In the genomic region with DNA sequence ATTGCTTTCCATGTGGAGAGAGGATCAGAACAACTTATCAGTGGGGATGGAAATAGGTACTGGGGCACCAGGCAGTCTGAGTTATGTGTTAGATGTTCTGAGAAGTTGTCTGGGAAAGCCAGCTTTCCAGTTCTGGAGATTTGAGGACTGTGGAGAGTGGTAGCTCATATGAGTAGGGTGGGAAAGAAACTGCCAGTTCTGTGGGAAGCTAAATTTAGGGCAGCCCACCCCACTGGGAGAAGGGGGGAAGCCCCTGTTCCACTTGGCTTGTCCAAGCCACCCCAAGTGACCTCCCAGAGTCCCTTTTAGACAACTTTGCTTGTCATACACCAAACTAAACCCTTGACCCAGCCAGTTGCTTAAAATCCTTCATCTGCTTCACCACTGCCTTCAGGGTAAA, we compare ENCODE assay signal across 16 cellular contexts.
DNase-seq lines count a peak whose midpoint lies in the region; ATAC-seq and TF ChIP-seq lines count a peak whose summit lies in the region.
"Had no signal": no experiment of that assay in that cellular context is flagged by ENCODE, and none has a peak within 500 bp of the region (broad histone marks: within the 10 kb centered on the region; RNA-seq: fewer than 3 reads in every experiment).

No MANE protein-coding gene starts in this region.

- TF ChIP-seq RAD21 in liver (IDR thresholded peaks at IDR 0.05) = no peak

- H3K9me3 ChIP-seq in liver (ENCODE audit: control insufficient read depth in 4 of 4, low read length in 3 of 4) (no peaks in the 10 kb centered on the region), right lobe of liver (no peaks in the 10 kb centered on the region), prostate gland (no peaks in the 10 kb centered on the region), aorta (ENCODE audit: control insufficient read depth, low read length) (no peaks in the 10 kb centered on the region), BE2C (no peaks in the 10 kb centered on the region)
- H3K9me3 ChIP-seq: ovary had no signal

- no peak overlapping the region for H3K9ac ChIP-seq in liver (ENCODE audit: low read depth in 1 of 2, low read length in 2 of 2)

- TF ChIP-seq POLR2A in right lobe of liver (IDR thresholded peaks at IDR 0.05) (no peak), prostate gland (IDR thresholded peaks at IDR 0.05) (no peak)

- H3K4me1 ChIP-seq in liver (ENCODE audit: control insufficient read depth in 4 of 4, insufficient read depth in 4 of 4, low read length in 3 of 4) (peaks cover 11 to 37% (median 33%) of the 10 kb centered on the region in 4 donors), right lobe of liver (peaks cover 0 to 38% (median 16%) of the 10 kb centered on the region in 4 donors), prostate gland (replicated peaks) (peaks cover 18% of the 10 kb centered on the region), aorta (ENCODE audit: control insufficient read depth in 1 of 2, insufficient read depth in 2 of 2, low read length in 2 of 2) (peaks cover 4 to 12% of the 10 kb centered on the region in 2 donors), BE2C (peaks cover 47% of the 10 kb centered on the region)

- peak overlapping the region; percentile 23 to 86 for H3K27ac ChIP-seq in liver (ENCODE audit: low read depth in 1 of 2, low read length in 2 of 2)
- peak overlapping the region in 1 of 3 donors; percentile 80 for H3K27ac ChIP-seq in right lobe of liver
- H3K27ac ChIP-seq in epithelial cell of prostate = peak overlapping the region; percentile 73
- peak overlapping the region; percentile 71 to 81 for H3K27ac ChIP-seq in prostate gland
- H3K27ac ChIP-seq in aorta (ENCODE audit: low read depth in 1 of 2, low read length in 2 of 2) = peak overlapping the region; percentile 4 to 79
- H3K27ac ChIP-seq: ovary had no signal

- H3K36me3 ChIP-seq in liver (ENCODE audit: control insufficient read depth in 4 of 4, insufficient read depth in 3 of 4, low read depth in 1 of 4, low read length in 3 of 4) (no peaks in the 10 kb centered on the region), right lobe of liver (no peaks in the 10 kb centered on the region), prostate gland (no peaks in the 10 kb centered on the region), aorta (ENCODE audit: control insufficient read depth in 1 of 2, insufficient read depth in 2 of 2, low read length in 1 of 2) (no peaks in the 10 kb centered on the region), BE2C (no peaks in the 10 kb centered on the region)
- H3K36me3 ChIP-seq: ovary had no signal

- intact Hi-C loops in right lobe of liver (cut with DNase I) = loop anchor here in 1 of 2 donors (5.0 kb wide), 1 partner anchor 78 kb away; no protein-coding TSS in a partner anchor
- intact Hi-C loops in prostate gland (cut with DNase I) = loop anchor here (5.0 to 10.0 kb wide), 3 partner anchors 196 to 906 kb away; a partner anchor contains a TSS
- intact Hi-C loops in aorta (cut with DNase I) = loop anchor here (2.0 to 5.0 kb wide), 3 partner anchors 78 to 243 kb away; a partner anchor contains a TSS

- no peak for ATAC-seq in right lobe of liver
- ATAC-seq in aorta (ENCODE audit: low FRiP score) = no peak
- no peak for ATAC-seq in GM18870 (IDR thresholded peaks at IDR 0.05; ENCODE audit: unreplicated experiment)

- DNase-seq in right lobe of liver (no peak), epithelial cell of prostate (ENCODE audit: low read depth, low spot score) (no peak), prostate gland (ENCODE audit: low spot score) (no peak), aorta (no peak), globus pallidus (ENCODE audit: low spot score) (no peak), BE2C (no peak)
- DNase-seq: activated CD4-positive, alpha-beta T cell treated with anti-CD3 and anti-CD28 coated beads for 1 hour; activated gamma-delta T cell treated with Interleukin-2 at 50 U/mL for 16 hours; COR-L47; islet precursor cell; ovary; SHP77 treated with DMSO at 0.1 percent for 48 hours; stimulated activated naive CD4-positive, alpha-beta T cell treated with Interleukin-2 at 50 U/mL for 16 hours; T-helper 9 cell had no signal

- no peaks in the 10 kb centered on the region for H3K27me3 ChIP-seq in liver (ENCODE audit: control insufficient read depth in 4 of 4, insufficient read depth in 4 of 4, low read length in 3 of 4)
- H3K27me3 ChIP-seq in right lobe of liver = no peaks in the 10 kb centered on the region
- no peaks in the 10 kb centered on the region for H3K27me3 ChIP-seq in prostate gland (replicated peaks; ENCODE audit: insufficient read depth)
- no peaks in the 10 kb centered on the region for H3K27me3 ChIP-seq in aorta (ENCODE audit: control insufficient read depth in 1 of 2, insufficient read depth in 2 of 2, low read length in 1 of 2)
- no peaks in the 10 kb centered on the region for H3K27me3 ChIP-seq in BE2C
- H3K27me3 ChIP-seq: ovary had no signal

- TF ChIP-seq CTCF in liver (IDR thresholded peaks at IDR 0.05; ENCODE audit: low read depth, low read length, missing input control) (no peak), right lobe of liver (IDR thresholded peaks at IDR 0.05) (no peak), prostate gland (IDR thresholded peaks at IDR 0.05) (no peak), BE2C (IDR thresholded peaks at IDR 0.05; ENCODE audit: low read depth, low read length) (no peak)

- H3K4me3 ChIP-seq in liver (ENCODE audit: low read depth in 1 of 3, low read length in 3 of 3) (no peak overlapping the region), right lobe of liver (no peak overlapping the region), prostate gland (no peak overlapping the region), aorta (ENCODE audit: low read length in 2 of 2) (no peak overlapping the region), BE2C (ENCODE audit: low read depth, low read length) (no peak overlapping the region)
- H3K4me3 ChIP-seq: ovary had no signal

TF ChIP-seq in liver, 16 proteins besides CTCF, POLR2A, EP300 and RAD21:
- TF ChIP-seq, protein P1, sequence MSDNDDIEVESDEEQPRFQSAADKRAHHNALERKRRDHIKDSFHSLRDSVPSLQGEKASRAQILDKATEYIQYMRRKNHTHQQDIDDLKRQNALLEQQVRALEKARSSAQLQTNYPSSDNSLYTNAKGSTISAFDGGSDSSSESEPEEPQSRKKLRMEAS (IDR thresholded peaks at IDR 0.05) = no peak
- TF ChIP-seq FOXA1 (IDR thresholded peaks at IDR 0.05) (no peak), HNF4A (conservative IDR thresholded peaks at IDR 0.05) (no peak), YY1 (IDR thresholded peaks at IDR 0.05) (no peak), HNF4G (IDR thresholded peaks at IDR 0.05) (no peak), FOXA2 (IDR thresholded peaks at IDR 0.05) (no peak), TAF1 (conservative IDR thresholded peaks at IDR 0.05) (no peak), NR2F2 (IDR thresholded peaks at IDR 0.05) (no peak), JUND (IDR thresholded peaks at IDR 0.05) (no peak), RXRA (IDR thresholded peaks at IDR 0.05) (no peak), SP1 (IDR thresholded peaks at IDR 0.05) (no peak), GABPA (IDR thresholded peaks at IDR 0.05 in 1 of 2, conservative IDR thresholded peaks at IDR 0.05 in 1 of 2) (no peak), EGR1 (IDR thresholded peaks at IDR 0.05; ENCODE audit: low read depth in 2 of 2) (no peak)
- TF ChIP-seq, protein P2, sequence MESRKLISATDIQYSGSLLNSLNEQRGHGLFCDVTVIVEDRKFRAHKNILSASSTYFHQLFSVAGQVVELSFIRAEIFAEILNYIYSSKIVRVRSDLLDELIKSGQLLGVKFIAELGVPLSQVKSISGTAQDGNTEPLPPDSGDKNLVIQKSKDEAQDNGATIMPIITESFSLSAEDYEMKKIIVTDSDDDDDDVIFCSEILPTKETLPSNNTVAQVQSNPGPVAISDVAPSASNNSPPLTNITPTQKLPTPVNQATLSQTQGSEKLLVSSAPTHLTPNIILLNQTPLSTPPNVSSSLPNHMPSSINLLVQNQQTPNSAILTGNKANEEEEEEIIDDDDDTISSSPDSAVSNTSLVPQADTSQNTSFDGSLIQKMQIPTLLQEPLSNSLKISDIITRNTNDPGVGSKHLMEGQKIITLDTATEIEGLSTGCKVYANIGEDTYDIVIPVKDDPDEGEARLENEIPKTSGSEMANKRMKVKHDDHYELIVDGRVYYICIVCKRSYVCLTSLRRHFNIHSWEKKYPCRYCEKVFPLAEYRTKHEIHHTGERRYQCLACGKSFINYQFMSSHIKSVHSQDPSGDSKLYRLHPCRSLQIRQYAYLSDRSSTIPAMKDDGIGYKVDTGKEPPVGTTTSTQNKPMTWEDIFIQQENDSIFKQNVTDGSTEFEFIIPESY (IDR thresholded peaks at IDR 0.05) = no peak
- TF ChIP-seq, protein P3, sequence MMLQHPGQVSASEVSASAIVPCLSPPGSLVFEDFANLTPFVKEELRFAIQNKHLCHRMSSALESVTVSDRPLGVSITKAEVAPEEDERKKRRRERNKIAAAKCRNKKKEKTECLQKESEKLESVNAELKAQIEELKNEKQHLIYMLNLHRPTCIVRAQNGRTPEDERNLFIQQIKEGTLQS (IDR thresholded peaks at IDR 0.05) = no peak
- TF ChIP-seq, protein P4, sequence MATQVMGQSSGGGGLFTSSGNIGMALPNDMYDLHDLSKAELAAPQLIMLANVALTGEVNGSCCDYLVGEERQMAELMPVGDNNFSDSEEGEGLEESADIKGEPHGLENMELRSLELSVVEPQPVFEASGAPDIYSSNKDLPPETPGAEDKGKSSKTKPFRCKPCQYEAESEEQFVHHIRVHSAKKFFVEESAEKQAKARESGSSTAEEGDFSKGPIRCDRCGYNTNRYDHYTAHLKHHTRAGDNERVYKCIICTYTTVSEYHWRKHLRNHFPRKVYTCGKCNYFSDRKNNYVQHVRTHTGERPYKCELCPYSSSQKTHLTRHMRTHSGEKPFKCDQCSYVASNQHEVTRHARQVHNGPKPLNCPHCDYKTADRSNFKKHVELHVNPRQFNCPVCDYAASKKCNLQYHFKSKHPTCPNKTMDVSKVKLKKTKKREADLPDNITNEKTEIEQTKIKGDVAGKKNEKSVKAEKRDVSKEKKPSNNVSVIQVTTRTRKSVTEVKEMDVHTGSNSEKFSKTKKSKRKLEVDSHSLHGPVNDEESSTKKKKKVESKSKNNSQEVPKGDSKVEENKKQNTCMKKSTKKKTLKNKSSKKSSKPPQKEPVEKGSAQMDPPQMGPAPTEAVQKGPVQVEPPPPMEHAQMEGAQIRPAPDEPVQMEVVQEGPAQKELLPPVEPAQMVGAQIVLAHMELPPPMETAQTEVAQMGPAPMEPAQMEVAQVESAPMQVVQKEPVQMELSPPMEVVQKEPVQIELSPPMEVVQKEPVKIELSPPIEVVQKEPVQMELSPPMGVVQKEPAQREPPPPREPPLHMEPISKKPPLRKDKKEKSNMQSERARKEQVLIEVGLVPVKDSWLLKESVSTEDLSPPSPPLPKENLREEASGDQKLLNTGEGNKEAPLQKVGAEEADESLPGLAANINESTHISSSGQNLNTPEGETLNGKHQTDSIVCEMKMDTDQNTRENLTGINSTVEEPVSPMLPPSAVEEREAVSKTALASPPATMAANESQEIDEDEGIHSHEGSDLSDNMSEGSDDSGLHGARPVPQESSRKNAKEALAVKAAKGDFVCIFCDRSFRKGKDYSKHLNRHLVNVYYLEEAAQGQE (IDR thresholded peaks at IDR 0.05) = no peak
TF ChIP-seq in liver: peak in this region for 0.
